ENCODE assay signal across 28 cellular contexts in the genomic region with DNA sequence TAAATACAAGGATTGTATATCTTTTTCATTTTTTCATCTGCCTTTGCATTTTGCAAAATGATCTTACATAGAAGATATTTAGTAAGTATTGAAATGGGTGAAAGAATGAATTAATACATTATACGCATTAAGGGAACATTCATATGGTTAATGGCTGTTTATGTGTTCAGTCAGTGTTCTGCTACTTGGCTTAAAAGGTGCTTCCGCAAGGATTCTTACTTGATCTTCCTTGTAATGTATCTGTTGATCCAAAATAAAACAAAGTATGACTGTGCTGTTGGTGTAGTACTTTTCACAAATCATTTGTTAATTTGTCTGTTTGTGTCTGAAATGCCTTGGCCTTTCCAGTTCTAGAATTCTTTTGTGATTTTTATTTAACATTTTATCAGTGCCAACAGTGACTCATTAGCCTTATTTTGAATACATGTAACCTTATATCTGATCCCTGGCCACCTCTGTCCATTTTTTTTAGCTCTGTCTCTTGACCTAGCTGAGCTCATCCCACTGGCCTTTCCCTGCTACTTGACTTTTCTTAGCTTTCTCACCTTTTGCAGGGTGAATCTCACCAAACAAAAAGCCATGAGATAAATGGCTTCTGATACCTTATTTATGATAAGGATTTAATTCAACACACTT.
DNase-seq lines count a peak whose midpoint lies in the region; ATAC-seq, FAIRE-seq and TF ChIP-seq lines count a peak whose summit lies in the region.
"Had no signal": no experiment of that assay in that cellular context is flagged by ENCODE, and none has a peak within 500 bp of the region (broad histone marks: within the 10 kb centered on the region; RNA-seq: fewer than 3 reads in every experiment).

No MANE protein-coding gene starts in this region.

- no peak for FAIRE-seq in GM12891 (lab: Jason Lieb, UNC)
- FAIRE-seq: GM12878 had no signal

- H3K36me3 ChIP-seq in skeletal muscle tissue (ENCODE audit: control insufficient read depth in 3 of 3, insufficient read depth in 3 of 3, low read length in 3 of 3): no peaks in the 10 kb centered on the region
- H3K36me3 ChIP-seq: neutrophil, upper lobe of left lung, WERI-Rb-1 had no signal

- no peak for TF ChIP-seq POLR2A in GM12891 (IDR thresholded peaks at IDR 0.05; ENCODE audit: low read depth, low read length)

- H3K4me1 ChIP-seq in skeletal muscle tissue (ENCODE audit: control insufficient read depth in 3 of 3, insufficient read depth in 3 of 3, low read length in 3 of 3): peaks cover 30 to 34% (median 33%) of the 10 kb centered on the region in 3 donors
- H3K4me1 ChIP-seq: upper lobe of left lung had no signal

- H3K27me3 ChIP-seq in skeletal muscle tissue (ENCODE audit: control insufficient read depth in 3 of 3, insufficient read depth in 3 of 3, low read length in 3 of 3): no peaks in the 10 kb centered on the region
- H3K27me3 ChIP-seq: neutrophil, upper lobe of left lung had no signal

- H3K27ac ChIP-seq in skeletal muscle tissue (ENCODE audit: low read depth, low read length): peak overlapping the region; percentile 71
- H3K27ac ChIP-seq: 22Rv1, HL-60, neutrophil, skin epidermis, upper lobe of left lung, WERI-Rb-1 had no signal

- no peaks in the 10 kb centered on the region for H3K9me3 ChIP-seq in skeletal muscle tissue (ENCODE audit: control insufficient read depth in 3 of 3, low read length in 3 of 3)
- H3K9me3 ChIP-seq: neutrophil, upper lobe of left lung had no signal

- DNase-seq in DMS53 (lab: John Stamatoyannopoulos, UW) (peak; percentile 23), DMS53 treated with DMSO at 0.1 percent for 48 hours (lab: John Stamatoyannopoulos, UW; ENCODE audit: unreplicated experiment) (no peak), astrocyte of the hippocampus (ENCODE audit: low read depth, low spot score) (peak; percentile 24), fibroblast of the conjunctiva (ENCODE audit: low read depth) (peak; percentile 23), GM12891 (ENCODE audit: insufficient read length, low spot score) (no peak), NCI-H1105 treated with DMSO at 0.1 percent for 48 hours (lab: John Stamatoyannopoulos, UW) (no peak)
- DNase-seq: activated CD4-positive, alpha-beta T cell treated with anti-CD3 and anti-CD28 coated beads, Interleukin-2, amount 50 U/mL, for 1 hour; activated CD8-positive, alpha-beta memory T cell treated with anti-CD3 and anti-CD28 coated beads, Interleukin-2, amount 10 ng/mL, durations not matched to agents 7 days and 5 days; activated naive CD4-positive, alpha-beta T cell treated with anti-CD3 and anti-CD28 coated beads for 36 hours; anterior cingulate cortex; CD8-positive, alpha-beta memory T cell; DMS79 treated with DMSO at 0.1 percent for 48 hours; head of caudate nucleus; kidney glomerular epithelial cell; NCI-H1105; NCI-H2081; NCI-H446; stimulated activated CD4-positive, alpha-beta T cell treated with anti-CD3 and anti-CD28 coated beads, Interleukin-2, amount 100 ng/mL, for 24 hours; WERI-Rb-1 had no signal

- H3K4me3 ChIP-seq in skeletal muscle tissue (ENCODE audit: low read length in 3 of 3): no peak overlapping the region
- H3K4me3 ChIP-seq: GM12878, lung, skin epidermis, upper lobe of left lung had no signal

- no peak for ATAC-seq in GM21360 (IDR thresholded peaks at IDR 0.05; ENCODE audit: unreplicated experiment)
- ATAC-seq: activated CD8-positive, alpha-beta memory T cell treated with anti-CD3 and anti-CD28 coated beads, Interleukin-2, amount 10 ng/mL, durations not matched to agents 7 days and 5 days; GM12878 had no signal

- H3K9ac ChIP-seq in skeletal muscle tissue (ENCODE audit: low read depth in 1 of 3, low read length in 3 of 3): peak overlapping the region in 1 of 3 donors; percentile 9

TF ChIP-seq in GM12891, 5 proteins besides CTCF, POLR2A, EP300 and RAD21:
- TF ChIP-seq PAX5 (IDR thresholded peaks at IDR 0.05; ENCODE audit: insufficient read depth, low read length, severe bottlenecking) (no peak), SPI1 (IDR thresholded peaks at IDR 0.05; ENCODE audit: low read depth, low read length) (no peak), POLR2AphosphoS5 (IDR thresholded peaks at IDR 0.05; ENCODE audit: low read depth, low read length) (no peak), POU2F2 (IDR thresholded peaks at IDR 0.05; ENCODE audit: low read depth, low read length) (no peak), TAF1 (IDR thresholded peaks at IDR 0.05; ENCODE audit: low read depth, low read length) (no peak)
TF ChIP-seq in GM12891: peak in this region for 0.

Comparison
In these comparisons a context has a peak if more than half of its experiments do, and no peak if none do; other contexts are left out.
1. DNase-seq: peak in DMS53 (single experiment), astrocyte of the hippocampus (single experiment) and fibroblast of the conjunctiva (single experiment); none in DMS53 treated with DMSO at 0.1 percent for 48 hours (single experiment), GM12891 (single experiment) and NCI-H1105 treated with DMSO at 0.1 percent for 48 hours (single experiment).